Comparison of ENCODE assay signal across 28 cellular contexts in the genomic region with DNA sequence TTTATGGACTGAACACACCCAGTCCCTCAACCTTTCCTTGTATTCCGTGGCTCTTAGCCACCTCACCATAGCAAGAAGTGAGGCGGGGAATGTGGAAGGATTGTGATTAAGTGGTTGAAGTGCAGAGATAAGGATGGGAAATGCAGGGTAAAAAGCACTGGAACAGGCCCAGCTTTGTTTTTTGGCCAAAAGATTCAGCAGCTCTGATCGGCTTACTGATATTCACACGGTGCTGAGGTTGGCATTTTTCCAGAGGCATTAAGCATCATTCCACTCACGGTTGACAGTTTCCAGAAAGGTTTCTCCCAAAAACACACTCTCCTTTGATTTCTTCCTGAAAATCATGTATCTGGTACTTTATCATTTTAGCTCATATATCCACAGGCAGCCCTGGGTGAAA.
DNase-seq lines count a peak whose midpoint lies in the region; ATAC-seq and TF ChIP-seq lines count a peak whose summit lies in the region.
"Had no signal": no experiment of that assay in that cellular context is flagged by ENCODE, and none has a peak within 500 bp of the region (broad histone marks: within the 10 kb centered on the region; RNA-seq: fewer than 3 reads in every experiment).

No MANE protein-coding gene starts in this region.

- TF ChIP-seq POLR2A in uterus (IDR thresholded peaks at IDR 0.05), result no peak

- H3K27me3 ChIP-seq in uterus, result no peaks in the 10 kb centered on the region
- H3K27me3 ChIP-seq: breast epithelium had no signal

- intact Hi-C loops in uterus (cut with DNase I; ENCODE audit: low total_unique reads), result no loop called here

- no peaks in the 10 kb centered on the region for H3K9me3 ChIP-seq in uterus
- H3K9me3 ChIP-seq: breast epithelium had no signal

- no peaks in the 10 kb centered on the region for H3K36me3 ChIP-seq in uterus
- H3K36me3 ChIP-seq: breast epithelium had no signal

- no peak for TF ChIP-seq CTCF in uterus (IDR thresholded peaks at IDR 0.05)

- no peak for ATAC-seq in GM18867 (IDR thresholded peaks at IDR 0.05; ENCODE audit: unreplicated experiment)
- ATAC-seq: GM12878; GM23338; HepG2; left ventricle myocardium superior; naive thymus-derived CD8-positive, alpha-beta T cell; Panc1; T-cell had no signal

- no peak overlapping the region for H3K27ac ChIP-seq in uterus
- H3K27ac ChIP-seq: breast epithelium, epithelial cell of prostate had no signal

- H3K4me1 ChIP-seq in uterus, result no peaks in the 10 kb centered on the region
- H3K4me1 ChIP-seq: breast epithelium had no signal

- in situ Hi-C loops in G401 (cut with HindIII; ENCODE audit: low sequenced_read_pairs), result no loop called here

- DNase-seq in G401 (ENCODE audit: low spot score) (peak; percentile 32), NCI-H1694 treated with DMSO at 0.1 percent for 48 hours (lab: John Stamatoyannopoulos, UW) (peak; percentile 26), NCI-H446 treated with DMSO at 0.1 percent for 48 hours (lab: John Stamatoyannopoulos, UW) (peak; percentile 28), islet precursor cell (peak; percentile 85), T-helper 1 cell (no peak), uterus (no peak), AG08396 (ENCODE audit: low spot score) (no peak)
- DNase-seq: activated CD4-positive, CD25-positive, alpha-beta regulatory T cell; activated naive CD4-positive, alpha-beta T cell treated with anti-CD3 and anti-CD28 coated beads for 36 hours; amniotic stem cell; C1 segment of cervical spinal cord; effector CD8-positive, alpha-beta T cell; glutamatergic neuron; Karpas-422; left ventricle myocardium superior; midbrain; naive thymus-derived CD8-positive, alpha-beta T cell; occipital lobe; SHP77 treated with DMSO at 0.1 percent for 48 hours; stimulated activated naive CD4-positive, alpha-beta T cell; T-cell had no signal

- no peak overlapping the region for H3K4me3 ChIP-seq in uterus
- H3K4me3 ChIP-seq: breast epithelium, GM12878, GM23338 had no signal

Comparison
In these comparisons a context has a peak if more than half of its experiments do, and no peak if none do; other contexts are left out.
1. DNase-seq: peak in G401 (single experiment), NCI-H1694 treated with DMSO at 0.1 percent for 48 hours (single experiment), NCI-H446 treated with DMSO at 0.1 percent for 48 hours (single experiment) and islet precursor cell (single experiment); none in T-helper 1 cell (0 of 5), uterus (0 of 2) and AG08396 (single experiment).